33 cellular contexts compared by ENCODE assay signal in the genomic region with DNA sequence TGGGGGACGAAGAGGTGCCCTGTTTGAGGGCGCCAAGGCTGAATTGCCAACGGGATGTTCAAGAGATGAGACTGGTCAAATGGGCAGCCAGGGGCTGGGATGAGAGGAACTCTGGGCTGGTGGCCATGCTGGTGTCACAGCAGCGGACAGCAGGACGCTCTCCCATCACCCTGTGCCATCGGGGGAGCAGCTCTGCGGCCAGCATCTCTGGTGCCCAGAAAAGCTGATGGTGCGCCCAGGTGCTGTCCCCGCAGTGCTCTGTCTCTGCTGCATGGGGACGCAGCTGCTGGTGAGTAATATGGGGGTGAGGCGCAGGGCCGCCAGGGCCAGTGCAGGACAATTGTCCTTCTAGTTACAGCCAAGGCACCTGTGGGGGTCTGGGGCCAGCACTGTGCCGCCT. TPM values are rescaled to one million over a fixed set of nuclear protein-coding genes. Genes with fewer than 3 reads are reported as not detected.
"Had no signal": no experiment of that assay in that cellular context is flagged by ENCODE, and none has a peak within 500 bp of the region (broad histone marks: within the 10 kb centered on the region; RNA-seq: fewer than 3 reads in every experiment).

No MANE protein-coding gene starts in this region.

- DNase-seq: colonic mucosa; cortex of kidney; effector CD8-positive, alpha-beta T cell; effector memory CD8-positive, alpha-beta T cell; endodermal cell; erythroblast; esophagus squamous epithelium; foreskin fibroblast; foreskin melanocyte; gastrocnemius medialis; glutamatergic neuron; head of caudate nucleus; heart right ventricle; hippocampal formation; left cardiac atrium; left ventricle myocardium superior; lower lobe of right lung; mesenchymal stem cell; mucosa of descending colon had no signal

- H3K4me3 Mint-ChIP-seq: dendritic cell treated with granulocyte-macrophage colony-stimulating factor and Interleukin-4, amounts not matched to agents 40 ng/mL and 50 ng/mL, for 4 days; effector memory CD8-positive, alpha-beta T cell; endodermal cell; mesothelial cell of epicardium had no signal

- H3K9me3 ChIP-seq: colonic mucosa, esophagus squamous epithelium, gastrocnemius medialis, heart right ventricle, left lung, lower lobe of right lung, mucosa of descending colon had no signal

- FAIRE-seq: endometrium, islet of Langerhans, keratinocyte had no signal

- H3K36me3 ChIP-seq: colonic mucosa, esophagus squamous epithelium, gastrocnemius medialis, heart right ventricle, left lung, lower lobe of right lung had no signal

- H3K4me1 ChIP-seq: colonic mucosa had no signal

- H3K9me3 Mint-ChIP-seq: dendritic cell treated with granulocyte-macrophage colony-stimulating factor and Interleukin-4, amounts not matched to agents 40 ng/mL and 50 ng/mL, for 4 days; effector memory CD8-positive, alpha-beta T cell; endodermal cell; mesothelial cell of epicardium had no signal

- H3K4me3 ChIP-seq: colonic mucosa, esophagus squamous epithelium, gastrocnemius medialis, heart right ventricle, left lung, lower lobe of right lung, mucosa of descending colon had no signal

- H3K27ac ChIP-seq: colonic mucosa, epithelial cell of prostate, esophagus squamous epithelium, gastrocnemius medialis, heart right ventricle, left lung, lower lobe of right lung had no signal

- H3K27ac Mint-ChIP-seq: dendritic cell treated with granulocyte-macrophage colony-stimulating factor and Interleukin-4, amounts not matched to agents 40 ng/mL and 50 ng/mL, for 4 days; endodermal cell; mesothelial cell of epicardium had no signal

- H3K36me3 Mint-ChIP-seq: mesothelial cell of epicardium had no signal

- ATAC-seq: effector memory CD8-positive, alpha-beta T cell; esophagus mucosa; gastrocnemius medialis; heart right ventricle; left cardiac atrium; left lung; left ventricle myocardium superior; lower lobe of right lung; mucosa of descending colon had no signal

RNA-seq across cellular contexts. Expression of a gene that starts 4.9 kb away (rescaled TPM):
- total RNA-seq: colonic mucosa, dermis microvascular lymphatic vessel endothelial cell, esophagus mucosa, esophagus squamous epithelium, gastrocnemius medialis, glomerular endothelial cell, heart right ventricle, kidney epithelial cell, left cardiac atrium, left lung, left ventricle myocardium superior, lower leg skin, lower lobe of right lung, lung microvascular endothelial cell, mesenteric fat pad, mesothelial cell of epicardium had no signal
- polyA plus RNA-seq: heart right ventricle, keratinocyte had no signal
